24 cellular contexts compared by ENCODE assay signal in genomic region chr3:26064297-26064696, GRCh38.
"Had no signal": no experiment of that assay in that cellular context is flagged by ENCODE, and none has a peak within 500 bp of the region (broad histone marks: within the 10 kb centered on the region; RNA-seq: fewer than 3 reads in every experiment).

No MANE protein-coding gene starts in this region.

- H3K9me3 ChIP-seq: MG63, SJCRH30 had no signal

- H3K36me3 ChIP-seq: MG63, SJCRH30 had no signal

- H3K4me1 ChIP-seq: SJCRH30 had no signal

- FAIRE-seq: HepG2 had no signal

- DNase-seq: IMR-90, Karpas-422, KG1, MG63, NCI-H1092, NCI-H1105 treated with DMSO at 0.1 percent for 48 hours, NCI-H1417 treated with DMSO at 0.1 percent for 48 hours, NCI-H146, NCI-H187, NCI-H2029, NCI-H2081 treated with DMSO at 0.1 percent for 48 hours, NCI-H2171, NCI-H226, NCI-H446, NCI-H510A, NCI-H524 treated with DMSO at 0.1 percent for 48 hours, NCI-H69, NCI-H774, SHP77 treated with DMSO at 0.1 percent for 48 hours, SJCRH30 had no signal

- H3K4me3 ChIP-seq: MG63, SJCRH30 had no signal

- H3K27ac ChIP-seq: SJCRH30 had no signal

- ATAC-seq: HepG2, Panc1, Right ventricle myocardium inferior, SK-N-SH treated with all-trans-retinoic acid at 6 μM for 48 hours had no signal
